Comparison of ENCODE assay signal across 16 cellular contexts in the genomic region with DNA sequence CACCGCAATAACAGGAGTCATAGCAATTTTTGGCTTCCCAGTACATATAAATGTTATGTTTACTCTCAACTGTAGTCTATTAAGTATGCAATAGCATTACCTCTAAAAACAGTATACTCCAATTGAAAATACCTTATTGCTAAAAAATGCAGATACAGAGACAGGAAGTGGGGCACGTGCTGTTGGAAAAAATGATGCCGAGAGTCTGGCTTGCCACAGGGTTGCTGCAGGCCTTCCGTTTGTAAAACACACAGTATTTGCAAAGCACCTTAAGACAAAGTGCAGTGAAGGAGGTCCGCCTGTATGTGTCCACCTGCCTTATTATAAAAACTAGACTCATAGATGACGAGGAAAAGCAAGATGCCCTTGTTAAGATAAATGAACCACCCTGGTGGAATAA. TPM values are rescaled to one million over a fixed set of nuclear protein-coding genes. Genes with fewer than 3 reads are reported as not detected.
DNase-seq lines count a peak whose midpoint lies in the region; ATAC-seq and TF ChIP-seq lines count a peak whose summit lies in the region.
"Had no signal": no experiment of that assay in that cellular context is flagged by ENCODE, and none has a peak within 500 bp of the region (broad histone marks: within the 10 kb centered on the region; RNA-seq: fewer than 3 reads in every experiment).

No MANE protein-coding gene starts in this region.

- H3K27ac Mint-ChIP-seq in natural killer cell: peak overlapping the region; percentile 70 to 83
- H3K27ac Mint-ChIP-seq in natural killer cell treated with Interleukin-12 subunit alpha and Interleukin-12 subunit beta and Interleukin-15 and Interleukin-18, amount 100 ng/mL, for 72 hours: peak overlapping the region in 1 of 2 donors; percentile 38
- peak overlapping the region; percentile 62 for H3K27ac Mint-ChIP-seq in T-helper 2 cell treated with Interferon-gamma antibody and Interleukin-4, amounts not matched to agents 5 μg/mL and 100 μg/mL, for 36 hours
- peak overlapping the region; percentile 32 for H3K27ac Mint-ChIP-seq in central memory CD8-positive, alpha-beta T cell (ENCODE audit: low read depth)
- no peak overlapping the region for H3K27ac Mint-ChIP-seq in WTC11
- H3K27ac Mint-ChIP-seq: IgD-negative memory B cell, nephron progenitor cell had no signal

- intact Hi-C loops in natural killer cell (cut with micrococcal nuclease): no loop called here

- H3K4me1 Mint-ChIP-seq in natural killer cell (peaks cover 38 to 47% of the 10 kb centered on the region in 2 donors), WTC11 (peaks cover 18% of the 10 kb centered on the region)
- peaks cover 27 to 37% of the 10 kb centered on the region in 2 donors for H3K4me1 Mint-ChIP-seq in natural killer cell treated with Interleukin-12 subunit alpha and Interleukin-12 subunit beta and Interleukin-15 and Interleukin-18, amount 100 ng/mL, for 72 hours (ENCODE audit: low read depth in 2 of 2)
- peaks cover 51% of the 10 kb centered on the region for H3K4me1 Mint-ChIP-seq in T-helper 2 cell treated with Interferon-gamma antibody and Interleukin-4, amounts not matched to agents 5 μg/mL and 100 μg/mL, for 36 hours (ENCODE audit: low read depth)
- peaks cover 30% of the 10 kb centered on the region for H3K4me1 Mint-ChIP-seq in central memory CD8-positive, alpha-beta T cell

- H3K9me3 Mint-ChIP-seq in natural killer cell (no peaks in the 10 kb centered on the region), WTC11 (no peaks in the 10 kb centered on the region)
- no peaks in the 10 kb centered on the region for H3K9me3 Mint-ChIP-seq in natural killer cell treated with Interleukin-12 subunit alpha and Interleukin-12 subunit beta and Interleukin-15 and Interleukin-18, amount 100 ng/mL, for 72 hours
- H3K9me3 Mint-ChIP-seq in T-helper 2 cell treated with Interferon-gamma antibody and Interleukin-4, amounts not matched to agents 5 μg/mL and 100 μg/mL, for 36 hours: no peaks in the 10 kb centered on the region
- H3K9me3 Mint-ChIP-seq in central memory CD8-positive, alpha-beta T cell: no peaks in the 10 kb centered on the region
- H3K9me3 Mint-ChIP-seq: IgD-negative memory B cell, nephron progenitor cell, T-cell had no signal

- ATAC-seq in natural killer cell (no peak), WTC11 (no peak), GM18505 (IDR thresholded peaks at IDR 0.05; ENCODE audit: unreplicated experiment) (no peak)
- ATAC-seq in natural killer cell treated with Interleukin-12 subunit alpha and Interleukin-12 subunit beta and Interleukin-15 and Interleukin-18, amount 100 ng/mL, for 72 hours: no peak
- ATAC-seq in central memory CD8-positive, alpha-beta T cell (replicated peaks; ENCODE audit: extremely low read depth, poor library complexity, severe bottlenecking): no peak

- DNase-seq in natural killer cell (no peak), WTC11 (ENCODE audit: low spot score) (no peak), GM10248 (ENCODE audit: extremely low spot score) (no peak)
- DNase-seq in natural killer cell treated with Interleukin-12 subunit alpha and Interleukin-12 subunit beta and Interleukin-15 and Interleukin-18, amount 100 ng/mL, for 72 hours (ENCODE audit: low spot score): no peak
- peak; percentile 41 for DNase-seq in T-helper 2 cell treated with Interferon-gamma antibody and Interleukin-4, amounts not matched to agents 5 μg/mL and 100 μg/mL, for 36 hours (ENCODE audit: low spot score)
- no peak for DNase-seq in central memory CD8-positive, alpha-beta T cell (ENCODE audit: low spot score in 2 of 2)
- DNase-seq: brain microvascular endothelial cell, foreskin fibroblast, NCI-H1694, NCI-H748 treated with DMSO at 0.1 percent for 48 hours, nephron progenitor cell, OCI-M1, SHP77 treated with DMSO at 0.1 percent for 48 hours, T-cell had no signal

- POLR2A ChIA-PET in WTC11 (lab: Charles Lee) (no interaction called here), GM10248 (lab: Yijun Ruan, JAX) (no interaction called here)

- TF ChIP-seq CTCF in natural killer cell (IDR thresholded peaks at IDR 0.05): no peak
- no peak for TF ChIP-seq CTCF in WTC11 (IDR thresholded peaks at IDR 0.05)
- no peak for TF ChIP-seq CTCF in GM10248 (IDR thresholded peaks at IDR 0.05; ENCODE audit: control extremely low read depth, extremely low read depth, low read depth, missing control alignments)

- H3K36me3 Mint-ChIP-seq in natural killer cell (peaks cover 5% of the 10 kb centered on the region), WTC11 (peaks cover 3% of the 10 kb centered on the region)
- H3K36me3 Mint-ChIP-seq in natural killer cell treated with Interleukin-12 subunit alpha and Interleukin-12 subunit beta and Interleukin-15 and Interleukin-18, amount 100 ng/mL, for 72 hours: peaks cover 11% of the 10 kb centered on the region
- peaks cover 60% of the 10 kb centered on the region for H3K36me3 Mint-ChIP-seq in T-helper 2 cell treated with Interferon-gamma antibody and Interleukin-4, amounts not matched to agents 5 μg/mL and 100 μg/mL, for 36 hours (ENCODE audit: low read depth)
- peaks cover 53% of the 10 kb centered on the region for H3K36me3 Mint-ChIP-seq in central memory CD8-positive, alpha-beta T cell (ENCODE audit: insufficient read depth)

- CTCF ChIA-PET in WTC11 (lab: Charles Lee) (no interaction called here), GM10248 (lab: Yijun Ruan, JAX) (no interaction called here)

- H3K27me3 Mint-ChIP-seq in natural killer cell (ENCODE audit: low read depth in 2 of 2): no peaks in the 10 kb centered on the region
- H3K27me3 Mint-ChIP-seq in natural killer cell treated with Interleukin-12 subunit alpha and Interleukin-12 subunit beta and Interleukin-15 and Interleukin-18, amount 100 ng/mL, for 72 hours: no peaks in the 10 kb centered on the region
- no peaks in the 10 kb centered on the region for H3K27me3 Mint-ChIP-seq in T-helper 2 cell treated with Interferon-gamma antibody and Interleukin-4, amounts not matched to agents 5 μg/mL and 100 μg/mL, for 36 hours (ENCODE audit: low read depth)
- H3K27me3 Mint-ChIP-seq in central memory CD8-positive, alpha-beta T cell: no peaks in the 10 kb centered on the region
- H3K27me3 Mint-ChIP-seq in WTC11 (ENCODE audit: low read depth): no peaks in the 10 kb centered on the region
- H3K27me3 Mint-ChIP-seq: IgD-negative memory B cell, T-cell had no signal

- TF ChIP-seq POLR2A in GM18505 (IDR thresholded peaks at IDR 0.05; ENCODE audit: borderline replicate concordance, extremely low read depth, insufficient read depth, insufficient read length): no peak

- H3K4me3 Mint-ChIP-seq in natural killer cell (no peak overlapping the region), WTC11 (no peak overlapping the region)
- H3K4me3 Mint-ChIP-seq in natural killer cell treated with Interleukin-12 subunit alpha and Interleukin-12 subunit beta and Interleukin-15 and Interleukin-18, amount 100 ng/mL, for 72 hours: no peak overlapping the region
- no peak overlapping the region for H3K4me3 Mint-ChIP-seq in T-helper 2 cell treated with Interferon-gamma antibody and Interleukin-4, amounts not matched to agents 5 μg/mL and 100 μg/mL, for 36 hours
- H3K4me3 Mint-ChIP-seq in central memory CD8-positive, alpha-beta T cell: no peak overlapping the region
- H3K4me3 Mint-ChIP-seq: IgD-negative memory B cell, nephron progenitor cell had no signal

TF ChIP-seq in WTC11, 78 proteins besides CTCF, POLR2A, EP300 and RAD21:
- TF ChIP-seq MXD4 (CRISPR knock-in tag; IDR thresholded peaks at IDR 0.05; ENCODE audit: borderline replicate concordance) (no peak), ZBTB21 (CRISPR knock-in tag; IDR thresholded peaks at IDR 0.05; ENCODE audit: borderline replicate concordance) (no peak), NR1H2 (CRISPR knock-in tag; IDR thresholded peaks at IDR 0.05) (no peak), NFYB (CRISPR knock-in tag; conservative IDR thresholded peaks at IDR 0.05; ENCODE audit: low read depth) (no peak)
- TF ChIP-seq, protein P1, sequence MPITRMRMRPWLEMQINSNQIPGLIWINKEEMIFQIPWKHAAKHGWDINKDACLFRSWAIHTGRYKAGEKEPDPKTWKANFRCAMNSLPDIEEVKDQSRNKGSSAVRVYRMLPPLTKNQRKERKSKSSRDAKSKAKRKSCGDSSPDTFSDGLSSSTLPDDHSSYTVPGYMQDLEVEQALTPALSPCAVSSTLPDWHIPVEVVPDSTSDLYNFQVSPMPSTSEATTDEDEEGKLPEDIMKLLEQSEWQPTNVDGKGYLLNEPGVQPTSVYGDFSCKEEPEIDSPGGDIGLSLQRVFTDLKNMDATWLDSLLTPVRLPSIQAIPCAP (CRISPR knock-in tag; IDR thresholded peaks at IDR 0.05): no peak
- TF ChIP-seq, protein P2, sequence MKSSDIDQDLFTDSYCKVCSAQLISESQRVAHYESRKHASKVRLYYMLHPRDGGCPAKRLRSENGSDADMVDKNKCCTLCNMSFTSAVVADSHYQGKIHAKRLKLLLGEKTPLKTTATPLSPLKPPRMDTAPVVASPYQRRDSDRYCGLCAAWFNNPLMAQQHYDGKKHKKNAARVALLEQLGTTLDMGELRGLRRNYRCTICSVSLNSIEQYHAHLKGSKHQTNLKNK (CRISPR knock-in tag; IDR thresholded peaks at IDR 0.05): no peak

RNA-seq across cellular contexts. Expression of a gene that starts 23.5 kb away (rescaled TPM):
- total RNA-seq in natural killer cell: 100 to 1,000 TPM; 312 to 340 (median 333) TPM
- total RNA-seq in natural killer cell treated with Interleukin-12 subunit alpha and Interleukin-12 subunit beta and Interleukin-15 and Interleukin-18, amount 100 ng/mL, for 72 hours: 100 to 1,000 TPM; 121 to 159 TPM
- 72.1 to 77.9 TPM (median 73.6 TPM) in 3 replicates for total RNA-seq in WTC11 (2021)

RNA-seq across cellular contexts. Expression of a gene that starts 37.3 kb away (rescaled TPM):
- total RNA-seq in natural killer cell: under 1 TPM in 1 of 3 donors, not detected in 2; 0.85 TPM
- not detected for total RNA-seq in natural killer cell treated with Interleukin-12 subunit alpha and Interleukin-12 subunit beta and Interleukin-15 and Interleukin-18, amount 100 ng/mL, for 72 hours
- total RNA-seq in WTC11 (2021): 0.78 to 1.0 TPM (median 1.0 TPM) in 3 replicates
